Comparison of ENCODE assay signal across 26 cellular contexts in genomic region chr11:1618231-1618630, GRCh38. TPM values are rescaled to one million over a fixed set of nuclear protein-coding genes. Genes with fewer than 3 reads are reported as not detected.
"Had no signal": no experiment of that assay in that cellular context is flagged by ENCODE, and none has a peak within 500 bp of the region (broad histone marks: within the 10 kb centered on the region; RNA-seq: fewer than 3 reads in every experiment).

No MANE protein-coding gene starts in this region.

- H3K36me3 Mint-ChIP-seq: naive thymus-derived CD8-positive, alpha-beta T cell; neural progenitor cell had no signal

- H3K27ac Mint-ChIP-seq: dendritic cell treated with granulocyte-macrophage colony-stimulating factor and Interleukin-4, amounts not matched to agents 40 ng/mL and 50 ng/mL, for 4 days; effector memory CD8-positive, alpha-beta T cell; naive thymus-derived CD8-positive, alpha-beta T cell; neural progenitor cell had no signal

- H2AFZ ChIP-seq: neural progenitor cell, parathyroid adenoma had no signal

- H3K9ac ChIP-seq: neural progenitor cell, parathyroid adenoma had no signal

- ATAC-seq: effector memory CD8-positive, alpha-beta T cell; gastrocnemius medialis; heart right ventricle; left lobe of liver; naive thymus-derived CD8-positive, alpha-beta T cell; psoas muscle; sciatic nerve had no signal

- H3K4me3 ChIP-seq: esophagus muscularis mucosa, gastrocnemius medialis, heart right ventricle, neural progenitor cell, psoas muscle, skin epidermis, stomach, thoracic aorta had no signal

- H3K4me1 ChIP-seq: esophagus muscularis mucosa, gastrocnemius medialis, heart right ventricle, neural progenitor cell, parathyroid adenoma, psoas muscle, stomach had no signal

- DNase-seq: effector memory CD8-positive, alpha-beta T cell; gastrocnemius medialis; heart right ventricle; hypothalamus; mammary epithelial cell; naive thymus-derived CD8-positive, alpha-beta T cell; occipital lobe; retina; stimulated activated naive CD4-positive, alpha-beta T cell; stomach; substantia nigra; trophoblast cell had no signal

- H3K79me2 ChIP-seq: parathyroid adenoma had no signal

- H3K4me3 Mint-ChIP-seq: dendritic cell treated with granulocyte-macrophage colony-stimulating factor and Interleukin-4, amounts not matched to agents 40 ng/mL and 50 ng/mL, for 4 days; effector memory CD8-positive, alpha-beta T cell; naive thymus-derived CD8-positive, alpha-beta T cell; neural progenitor cell had no signal

- H3K9me3 ChIP-seq: esophagus muscularis mucosa, gastrocnemius medialis, heart right ventricle, psoas muscle, stomach, thoracic aorta had no signal

- H3K4me2 ChIP-seq: neural progenitor cell had no signal

- H3K36me3 ChIP-seq: esophagus muscularis mucosa, gastrocnemius medialis, heart right ventricle, neural progenitor cell, stomach, thoracic aorta had no signal

- H3K27ac ChIP-seq: epithelial cell of prostate, esophagus muscularis mucosa, gastrocnemius medialis, heart right ventricle, neural progenitor cell, parathyroid adenoma, psoas muscle, skin epidermis, stomach, thoracic aorta had no signal

- H3K9me3 Mint-ChIP-seq: dendritic cell treated with granulocyte-macrophage colony-stimulating factor and Interleukin-4, amounts not matched to agents 40 ng/mL and 50 ng/mL, for 4 days; effector memory CD8-positive, alpha-beta T cell; naive thymus-derived CD8-positive, alpha-beta T cell had no signal

- FAIRE-seq: islet of Langerhans had no signal

RNA-seq across cellular contexts. Expression of gene KRTAP5-4, which starts 3.7 kb away (rescaled TPM):
- total RNA-seq: esophagus muscularis mucosa; gastrocnemius medialis; heart right ventricle; left lobe of liver; mammary epithelial cell; mesenteric fat pad; mononuclear cell; naive thymus-derived CD8-positive, alpha-beta T cell; occipital lobe; psoas muscle; sciatic nerve; stomach; thoracic aorta; urinary bladder had no signal

RNA-seq across cellular contexts. Expression of gene KRTAP5-3, which starts 10.0 kb away (rescaled TPM):
- total RNA-seq: esophagus muscularis mucosa; gastrocnemius medialis; heart right ventricle; left lobe of liver; mammary epithelial cell; mesenteric fat pad; mononuclear cell; naive thymus-derived CD8-positive, alpha-beta T cell; occipital lobe; psoas muscle; sciatic nerve; stomach; thoracic aorta; urinary bladder had no signal

RNA-seq across cellular contexts. Expression of gene KRTAP5-5, which starts 11.3 kb away (rescaled TPM):
- total RNA-seq: esophagus muscularis mucosa; gastrocnemius medialis; heart right ventricle; left lobe of liver; mammary epithelial cell; mesenteric fat pad; mononuclear cell; naive thymus-derived CD8-positive, alpha-beta T cell; occipital lobe; psoas muscle; sciatic nerve; stomach; thoracic aorta; urinary bladder had no signal

RNA-seq across cellular contexts. Expression of gene KRTAP5-2, which starts 20.1 kb away (rescaled TPM):
- total RNA-seq: esophagus muscularis mucosa; gastrocnemius medialis; heart right ventricle; left lobe of liver; mammary epithelial cell; mesenteric fat pad; mononuclear cell; naive thymus-derived CD8-positive, alpha-beta T cell; occipital lobe; psoas muscle; sciatic nerve; stomach; thoracic aorta; urinary bladder had no signal

RNA-seq across cellular contexts. Expression of gene KRTAP5-1, which starts 33.1 kb away (rescaled TPM):
- total RNA-seq: esophagus muscularis mucosa; gastrocnemius medialis; heart right ventricle; left lobe of liver; mammary epithelial cell; mesenteric fat pad; mononuclear cell; naive thymus-derived CD8-positive, alpha-beta T cell; occipital lobe; psoas muscle; sciatic nerve; stomach; thoracic aorta; urinary bladder had no signal
